ENCODE assay signal across 21 cellular contexts in the genomic region with DNA sequence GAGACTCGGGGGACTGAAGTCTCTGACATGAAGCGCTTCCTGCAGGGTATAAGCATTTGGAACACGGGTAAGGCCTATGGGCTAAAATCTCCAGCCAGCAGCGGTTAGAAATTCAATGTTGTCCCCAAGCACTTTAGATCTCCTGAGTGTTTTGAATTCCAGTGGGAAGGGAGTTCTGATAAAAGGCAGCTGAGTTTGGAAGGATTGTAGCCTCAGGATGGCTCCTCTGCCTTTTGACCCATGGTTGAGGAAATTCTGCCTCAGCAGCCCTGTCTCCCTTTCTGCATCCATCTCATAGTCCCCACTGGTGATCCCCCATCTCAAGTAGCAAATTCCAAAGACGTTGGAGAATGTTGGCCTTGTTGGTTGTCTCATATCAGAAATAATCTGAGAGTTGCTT. TPM values are rescaled to one million over a fixed set of nuclear protein-coding genes. Genes with fewer than 3 reads are reported as not detected.
A peak's percentile ranks its signal among the peaks of the same experiment; 100 is the strongest.
DNase-seq lines count a peak whose midpoint lies in the region; ATAC-seq and TF ChIP-seq lines count a peak whose summit lies in the region.
"Had no signal": no experiment of that assay in that cellular context is flagged by ENCODE, and none has a peak within 500 bp of the region (broad histone marks: within the 10 kb centered on the region; RNA-seq: fewer than 3 reads in every experiment).

No MANE protein-coding gene starts in this region.

- no peak overlapping the region for H2BK5ac ChIP-seq in trophoblast cell (ENCODE audit: low read depth, low read length, poor library complexity)

- peaks cover 8% of the 10 kb centered on the region for H3K79me1 ChIP-seq in trophoblast cell (ENCODE audit: low read length)

- H3K27me3 Mint-ChIP-seq in HFFc6 (ENCODE audit: insufficient read depth) (peaks cover 17% of the 10 kb centered on the region), MCF 10A (ENCODE audit: insufficient read depth, unreplicated experiment) (no peaks in the 10 kb centered on the region)
- H3K27me3 Mint-ChIP-seq: CD8-positive, alpha-beta memory T cell; IgD-negative memory B cell had no signal

- H3K4me3 Mint-ChIP-seq in HFFc6: no peak overlapping the region
- no peak overlapping the region for H3K4me3 Mint-ChIP-seq in MCF 10A (ENCODE audit: unreplicated experiment)
- H3K4me3 Mint-ChIP-seq: CD8-positive, alpha-beta memory T cell; IgD-negative memory B cell had no signal

- H3K4me1 Mint-ChIP-seq in HFFc6 (ENCODE audit: low read depth) (peaks cover 42% of the 10 kb centered on the region), MCF 10A (ENCODE audit: insufficient read depth, unreplicated experiment) (peaks cover 16% of the 10 kb centered on the region)

- H3K9me3 ChIP-seq in left ventricle myocardium inferior (replicated peaks) (no peaks in the 10 kb centered on the region), trophoblast cell (ENCODE audit: insufficient read depth, low read depth, low read length) (no peaks in the 10 kb centered on the region)
- H3K9me3 ChIP-seq: MG63, SK-N-SH had no signal

- DNase-seq in HFFc6 (no peak), astrocyte of the hippocampus (ENCODE audit: low read depth, low spot score) (peak; percentile 56), left ventricle myocardium inferior (no peak), trophoblast cell (peak; percentile 62 to 86), NCI-H187 (lab: John Stamatoyannopoulos, UW) (no peak), T-helper 1 cell (no peak), MCF 10A (ENCODE audit: unreplicated experiment) (no peak)
- DNase-seq: CD8-positive, alpha-beta memory T cell; DMS79 treated with DMSO at 0.1 percent for 48 hours; Karpas-422; MG63; NCI-H1092; NCI-H146; NCI-H2081 treated with DMSO at 0.1 percent for 48 hours; NCI-H748 treated with DMSO at 0.1 percent for 48 hours; SHP77 treated with DMSO at 0.1 percent for 48 hours; SK-N-SH had no signal

- no peak overlapping the region for H4K12ac ChIP-seq in trophoblast cell (ENCODE audit: low read depth, low read length)

- no peak for TF ChIP-seq CTCF in HFFc6 (IDR thresholded peaks at IDR 0.05)
- no peak for TF ChIP-seq CTCF in left ventricle myocardium inferior (IDR thresholded peaks at IDR 0.05; ENCODE audit: borderline replicate concordance)
- TF ChIP-seq CTCF in MCF 10A (IDR thresholded peaks at IDR 0.05; ENCODE audit: unreplicated experiment): no peak

- H4K8ac ChIP-seq in trophoblast cell (ENCODE audit: low read depth, low read length): no peak overlapping the region

- no peak for ATAC-seq in GM21515 (IDR thresholded peaks at IDR 0.05; ENCODE audit: unreplicated experiment)

- no peaks in the 10 kb centered on the region for H3K79me2 ChIP-seq in trophoblast cell (ENCODE audit: control insufficient read depth, insufficient read depth, low read length, poor library complexity)

- no peak overlapping the region for H3K14ac ChIP-seq in trophoblast cell (ENCODE audit: low read length)

- peaks cover 17% of the 10 kb centered on the region for H3K36me3 ChIP-seq in left ventricle myocardium inferior
- peaks cover 4 to 8% of the 10 kb centered on the region in 2 experiments for H3K36me3 ChIP-seq in trophoblast cell (ENCODE audit: control insufficient read depth in 1 of 2, insufficient read depth in 2 of 2, low read length in 2 of 2)

- H3K36me3 Mint-ChIP-seq in HFFc6 (ENCODE audit: low read depth): peaks cover 33% of the 10 kb centered on the region
- H3K36me3 Mint-ChIP-seq in MCF 10A (ENCODE audit: insufficient read depth, unreplicated experiment): peaks cover 29% of the 10 kb centered on the region

- intact Hi-C loops in left ventricle myocardium inferior (cut with micrococcal nuclease): no loop called here
- intact Hi-C loops in MCF 10A (cut with micrococcal nuclease): no loop called here

- H3K23ac ChIP-seq in trophoblast cell (ENCODE audit: low read length): no peak overlapping the region

- H2BK12ac ChIP-seq in trophoblast cell (ENCODE audit: low read length): peak overlapping the region; percentile 49

- peak overlapping the region; percentile 29 for H3K27ac ChIP-seq in left ventricle myocardium inferior (replicated peaks)
- H3K27ac ChIP-seq in trophoblast cell (ENCODE audit: low read depth, low read length): peak overlapping the region; percentile 42
- H3K27ac ChIP-seq: BLaER1 treated with 17β-estradiol and CSF1 and Interleukin-3, amounts not matched to agents 10 nM and 100 nM; HL-60 had no signal

- H2AK5ac ChIP-seq in trophoblast cell (ENCODE audit: low read length): no peak overlapping the region

- H4K91ac ChIP-seq in trophoblast cell (ENCODE audit: low read depth, low read length): no peak overlapping the region

- H3K18ac ChIP-seq in trophoblast cell (ENCODE audit: low read length): no peak overlapping the region

- CTCF ChIA-PET in MCF 10A (lab: Yijun Ruan, JAX): interaction anchor here (0.6 to 1.0 kb wide), 3 partner anchors 11 to 147 kb away, joined by 3 read pairs; no protein-coding TSS in a partner anchor

- no peak overlapping the region for H3K4me2 ChIP-seq in trophoblast cell (ENCODE audit: low read length)
- H3K4me2 ChIP-seq: SK-N-SH had no signal

- POLR2A ChIA-PET in MCF 10A (lab: Yijun Ruan, JAX): interaction anchor here (1.4 kb wide), 1 partner anchor 25 kb away, joined by 5 read pairs; no protein-coding TSS in a partner anchor

- H3K4me3 ChIP-seq in left ventricle myocardium inferior (no peak overlapping the region), trophoblast cell (ENCODE audit: low read depth, low read length) (no peak overlapping the region)
- H3K4me3 ChIP-seq: BLaER1 treated with 17β-estradiol and CSF1 and Interleukin-3, amounts not matched to agents 10 nM and 100 nM; MG63 had no signal

- H3K4me1 ChIP-seq in left ventricle myocardium inferior (peaks cover 6% of the 10 kb centered on the region), trophoblast cell (ENCODE audit: control insufficient read depth in 1 of 2, insufficient read depth in 2 of 2, low read length in 2 of 2) (peaks cover 7 to 17% of the 10 kb centered on the region in 2 experiments)

- H3K9ac ChIP-seq in trophoblast cell (ENCODE audit: low read length): no peak overlapping the region
- H3K9ac ChIP-seq: BLaER1 treated with 17β-estradiol and CSF1 and Interleukin-3, amounts not matched to agents 10 nM and 100 nM; SK-N-SH had no signal

- H3K27me3 ChIP-seq in left ventricle myocardium inferior (ENCODE audit: low read depth) (no peaks in the 10 kb centered on the region), trophoblast cell (ENCODE audit: insufficient read depth, low read length) (no peaks in the 10 kb centered on the region)
- H3K27me3 ChIP-seq: BLaER1 treated with 17β-estradiol and CSF1 and Interleukin-3, amounts not matched to agents 10 nM and 100 nM; MG63 had no signal

- BruUV-seq in MCF 10A (replicated peaks; lab: Mats Ljungman, UMichigan): no TSS peak

- no peak overlapping the region for H2BK120ac ChIP-seq in trophoblast cell (ENCODE audit: insufficient read depth, low read length, poor library complexity)

- peak overlapping the region; percentile 14 for H3K27ac Mint-ChIP-seq in HFFc6
- H3K27ac Mint-ChIP-seq in MCF 10A (ENCODE audit: low read depth, unreplicated experiment): no peak overlapping the region
- H3K27ac Mint-ChIP-seq: CD8-positive, alpha-beta memory T cell had no signal

- H3K4ac ChIP-seq in trophoblast cell (ENCODE audit: low read depth, low read length): no peak overlapping the region

- no CpG with 5 or more reads among the region's 5 CpGs for WGBS in trophoblast cell (ENCODE audit: extremely low coverage, insufficient coverage, insufficient read length)

- no peaks in the 10 kb centered on the region; the same call in 1 of the 2 replicates for H3K9me3 Mint-ChIP-seq in HFFc6
- H3K9me3 Mint-ChIP-seq in MCF 10A (ENCODE audit: unreplicated experiment): no peaks in the 10 kb centered on the region
- H3K9me3 Mint-ChIP-seq: CD8-positive, alpha-beta memory T cell; IgD-negative memory B cell had no signal

- H2AFZ ChIP-seq in trophoblast cell (ENCODE audit: insufficient read depth, low read length, poor library complexity): no peak overlapping the region

RNA-seq across cellular contexts. Expression of a gene that starts 24.2 kb away (rescaled TPM):
- total RNA-seq in HFFc6 (2021; fragmentation: NEBNext Ultra II Directional; extraction: Animal tissue kit (Norgen Biotek cat#: 25700)): 10 to 100 TPM; 56.6 to 85.7 (median 75.7) TPM
- 8.1 TPM for total RNA-seq in left ventricle myocardium inferior
- polyA plus RNA-seq in trophoblast cell (2013): 48.8 and 49.1 TPM in 2 replicates
- 76.5 and 97.7 TPM in 2 replicates for total RNA-seq in MCF 10A (2022)

Comparison
In these comparisons a context has a peak if more than half of its experiments do, and no peak if none do; other contexts are left out.
1. DNase-seq: peak in astrocyte of the hippocampus (single experiment) and trophoblast cell (2 of 2); none in HFFc6 (single experiment), left ventricle myocardium inferior (single experiment), NCI-H187 (0 of 2), T-helper 1 cell (0 of 5) and MCF 10A (single experiment).